Comparison of ENCODE assay signal across 10 cellular contexts in the genomic region with DNA sequence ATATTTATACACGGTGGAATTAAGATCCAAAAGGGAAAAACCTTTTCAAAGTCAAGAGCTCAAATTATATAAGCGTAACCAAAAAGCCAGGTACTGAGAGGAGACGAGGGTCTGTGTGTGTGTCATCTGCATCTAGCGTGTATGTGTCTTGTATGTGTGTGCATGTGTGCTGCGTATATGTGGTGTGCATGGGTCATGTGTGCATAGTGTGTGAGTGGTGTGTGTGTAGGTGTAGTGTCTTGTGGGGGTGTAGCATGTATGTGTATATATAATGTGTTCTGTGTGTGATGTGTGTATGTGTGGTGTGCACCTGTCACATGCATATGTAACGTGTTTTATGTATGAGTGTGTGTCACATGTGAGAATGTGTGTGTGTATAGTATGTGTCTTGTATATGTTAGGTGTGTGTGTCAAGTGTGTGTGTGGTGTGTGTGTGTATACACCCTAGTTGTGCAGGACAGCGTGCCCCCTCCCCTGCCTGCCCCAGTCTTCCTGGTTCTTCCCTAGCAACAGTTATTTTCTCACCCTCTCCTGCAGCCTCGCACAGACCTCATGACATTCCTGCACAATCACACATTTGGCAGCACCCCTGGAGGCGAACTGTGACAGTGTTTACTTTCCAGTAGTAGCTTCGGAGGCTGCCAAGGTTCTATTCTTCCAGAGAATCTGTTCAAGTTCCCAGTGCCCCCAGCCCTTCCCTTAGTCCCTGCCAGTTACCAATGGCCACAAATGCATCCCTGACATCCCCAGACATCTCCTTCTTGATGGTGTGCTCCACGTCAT. TPM values are rescaled to one million over a fixed set of nuclear protein-coding genes. Genes with fewer than 3 reads are reported as not detected.
DNase-seq lines count a peak whose midpoint lies in the region; ATAC-seq and TF ChIP-seq lines count a peak whose summit lies in the region.
"Had no signal": no experiment of that assay in that cellular context is flagged by ENCODE, and none has a peak within 500 bp of the region (broad histone marks: within the 10 kb centered on the region; RNA-seq: fewer than 3 reads in every experiment).

No MANE protein-coding gene starts in this region.

- peaks cover 28% of the 10 kb centered on the region for H3K4me1 Mint-ChIP-seq in Calu3 (ENCODE audit: low read depth, unreplicated experiment)
- H3K4me1 Mint-ChIP-seq in activated naive CD8-positive, alpha-beta T cell treated with anti-CD3 and anti-CD28 coated beads, Interleukin-2, amount 50 U/mL, for 24 hours, result peaks cover 3% of the 10 kb centered on the region

- no peaks in the 10 kb centered on the region for H3K9me3 Mint-ChIP-seq in Calu3 (ENCODE audit: low read depth, unreplicated experiment)
- no peaks in the 10 kb centered on the region for H3K9me3 Mint-ChIP-seq in activated naive CD8-positive, alpha-beta T cell treated with anti-CD3 and anti-CD28 coated beads, Interleukin-2, amount 50 U/mL, for 24 hours

- no peak overlapping the region for H3K27ac Mint-ChIP-seq in Calu3 (ENCODE audit: unreplicated experiment)
- H3K27ac Mint-ChIP-seq in activated naive CD8-positive, alpha-beta T cell treated with anti-CD3 and anti-CD28 coated beads, Interleukin-2, amount 50 U/mL, for 24 hours, result no peak overlapping the region

- no peak overlapping the region for H3K4me3 Mint-ChIP-seq in Calu3 (ENCODE audit: low read depth, unreplicated experiment)
- no peak overlapping the region for H3K4me3 Mint-ChIP-seq in activated naive CD8-positive, alpha-beta T cell treated with anti-CD3 and anti-CD28 coated beads, Interleukin-2, amount 50 U/mL, for 24 hours

- no peaks in the 10 kb centered on the region for H3K27me3 ChIP-seq in heart left ventricle
- H3K27me3 ChIP-seq in rectal smooth muscle tissue (ENCODE audit: control insufficient read depth, insufficient read depth, low read length), result no peaks in the 10 kb centered on the region
- H3K27me3 ChIP-seq in BE2C, result no peaks in the 10 kb centered on the region

- DNase-seq in Calu3, result peak; percentile 38
- DNase-seq in astrocyte of the hippocampus (ENCODE audit: low read depth, low spot score), result peak; percentile 88
- DNase-seq in heart left ventricle, result peak in 4 of 5 donors; percentile 62 to 81 (median 70)
- DNase-seq in stimulated activated naive CD8-positive, alpha-beta T cell treated with anti-CD3 and anti-CD28 coated beads, Interleukin-15, Interleukin-2, amounts not matched to agents 100 U/mL and 50 U/mL, for 24 hours, result no peak
- DNase-seq in NCI-H526 treated with DMSO at 0.1 percent for 48 hours (lab: John Stamatoyannopoulos, UW), result no peak
- no peak for DNase-seq in activated naive CD8-positive, alpha-beta T cell treated with anti-CD3 and anti-CD28 coated beads, Interleukin-2, amount 50 U/mL, for 24 hours
- no peak for DNase-seq in BE2C
- DNase-seq: DMS153 had no signal

- no peaks in the 10 kb centered on the region for H3K36me3 Mint-ChIP-seq in Calu3 (ENCODE audit: insufficient read depth, unreplicated experiment)
- peaks cover 66% of the 10 kb centered on the region for H3K36me3 Mint-ChIP-seq in activated naive CD8-positive, alpha-beta T cell treated with anti-CD3 and anti-CD28 coated beads, Interleukin-2, amount 50 U/mL, for 24 hours (ENCODE audit: low read depth)

- H3K27ac ChIP-seq in heart left ventricle (peak overlapping the region in 10 of 12 donors; percentile 49 to 93 (median 76)), rectal smooth muscle tissue (ENCODE audit: low read depth, low read length) (peak overlapping the region; percentile 91)
- H3K27ac ChIP-seq: KMS-11 had no signal

- H3K36me3 ChIP-seq in heart left ventricle (peaks cover 0 to 99% (median 92%) of the 10 kb centered on the region in 9 donors), rectal smooth muscle tissue (ENCODE audit: control insufficient read depth, insufficient read depth, low read length) (peaks cover 4% of the 10 kb centered on the region), BE2C (no peaks in the 10 kb centered on the region; the same call in 1 of the 2 replicates)

- WGBS in heart left ventricle, 4 donors, result 65 to 70% (median 68%) methylated on average over 11 of the region's 11 CpGs

- H3K9me3 ChIP-seq in heart left ventricle (no peaks in the 10 kb centered on the region), BE2C (no peaks in the 10 kb centered on the region)

- H3K27me3 Mint-ChIP-seq in Calu3 (ENCODE audit: unreplicated experiment), result no peaks in the 10 kb centered on the region
- H3K27me3 Mint-ChIP-seq in activated naive CD8-positive, alpha-beta T cell treated with anti-CD3 and anti-CD28 coated beads, Interleukin-2, amount 50 U/mL, for 24 hours, result no peaks in the 10 kb centered on the region

- TF ChIP-seq CTCF in Calu3 (IDR thresholded peaks at IDR 0.05; ENCODE audit: unreplicated experiment) (peak; percentile 16), heart left ventricle (IDR thresholded peaks at IDR 0.05) (peak in 3 of 12 donors; percentile 9 to 18 (median 13)), BE2C (IDR thresholded peaks at IDR 0.05; ENCODE audit: low read depth, low read length) (no peak)

- H3K4me3 ChIP-seq in heart left ventricle, result no peak overlapping the region
- H3K4me3 ChIP-seq in rectal smooth muscle tissue (ENCODE audit: low read length), result peak overlapping the region; percentile 43
- no peak overlapping the region for H3K4me3 ChIP-seq in BE2C (ENCODE audit: low read depth, low read length)

- CTCF ChIA-PET in Calu3 (lab: Charles Lee), result interaction anchor here (0.8 to 1.1 kb wide), 3 partner anchors 8 to 55 kb away, joined by 3 read pairs; no protein-coding TSS in a partner anchor

- no peak for TF ChIP-seq POLR2A in heart left ventricle (IDR thresholded peaks at IDR 0.05)

- intact Hi-C loops in Calu3 (cut with micrococcal nuclease; ENCODE audit: unreplicated experiment) (no loop called here), heart left ventricle (cut with DNase I) (loop anchor here in 5 of 10 donors (5.0 kb wide), 3 partner anchors 36 to 46 kb away; no protein-coding TSS in a partner anchor)

- peak; percentile 73 to 90 (median 80) for ATAC-seq in heart left ventricle
- no peak for ATAC-seq in stimulated activated naive CD8-positive, alpha-beta T cell treated with anti-CD3 and anti-CD28 coated beads, Interleukin-15, Interleukin-2, amounts not matched to agents 100 U/mL and 50 U/mL, for 24 hours
- ATAC-seq in activated naive CD8-positive, alpha-beta T cell treated with anti-CD3 and anti-CD28 coated beads, Interleukin-2, amount 50 U/mL, for 24 hours, result no peak

- no peak overlapping the region for H3K9ac ChIP-seq in rectal smooth muscle tissue (ENCODE audit: low read length)
- H3K9ac ChIP-seq: KMS-11 had no signal

- BruUV-seq in Calu3 (replicated peaks; lab: Mats Ljungman, UMichigan), result no TSS peak

- H3K4me1 ChIP-seq in heart left ventricle, result peaks cover 2 to 55% (median 32%) of the 10 kb centered on the region in 12 donors
- peaks cover 28% of the 10 kb centered on the region for H3K4me1 ChIP-seq in rectal smooth muscle tissue (ENCODE audit: control insufficient read depth, insufficient read depth, low read length)
- H3K4me1 ChIP-seq in BE2C, result no peaks in the 10 kb centered on the region; the same call in 1 of the 2 replicates

RNA-seq across cellular contexts. Expression of gene TNIP1, which starts 27.1 kb away (rescaled TPM):
- 321 and 339 TPM in 2 replicates for total RNA-seq in Calu3 (2022)
- 100 to 1,000 TPM in 8 of 9 donors, 10 to 100 TPM in 1; 86.0 to 180 (median 122) TPM for total RNA-seq in heart left ventricle
- polyA plus RNA-seq in heart left ventricle, result 10 to 100 TPM; 97.1 to 97.6 TPM
- 47.8 TPM for polyA plus RNA-seq in BE2C (2012; ENCODE audit: insufficient read depth, insufficient read length, low read depth)

RNA-seq across cellular contexts. Expression of gene ANXA6, which starts 49.6 kb away (rescaled TPM):
- total RNA-seq in Calu3 (2022) (12.5 and 16.4 TPM in 2 replicates), heart left ventricle (100 to 1,000 TPM; 179 to 287 (median 220) TPM)
- 100 to 1,000 TPM; 171 to 202 TPM for polyA plus RNA-seq in heart left ventricle
- 114 TPM for polyA plus RNA-seq in BE2C (2012; ENCODE audit: insufficient read depth, insufficient read length, low read depth)

Comparison
In these comparisons a context has a peak if more than half of its experiments do, and no peak if none do; other contexts are left out.
1. DNase-seq: peak in Calu3 (single experiment), astrocyte of the hippocampus (single experiment) and heart left ventricle (4 of 5); none in stimulated activated naive CD8-positive, alpha-beta T cell treated with anti-CD3 and anti-CD28 coated beads, Interleukin-15, Interleukin-2, amounts not matched to agents 100 U/mL and 50 U/mL, for 24 hours (single experiment), NCI-H526 treated with DMSO at 0.1 percent for 48 hours (single experiment), activated naive CD8-positive, alpha-beta T cell treated with anti-CD3 and anti-CD28 coated beads, Interleukin-2, amount 50 U/mL, for 24 hours (single experiment) and BE2C (single experiment).
2. ATAC-seq: peak in heart left ventricle (4 of 4); none in stimulated activated naive CD8-positive, alpha-beta T cell treated with anti-CD3 and anti-CD28 coated beads, Interleukin-15, Interleukin-2, amounts not matched to agents 100 U/mL and 50 U/mL, for 24 hours (single experiment) and activated naive CD8-positive, alpha-beta T cell treated with anti-CD3 and anti-CD28 coated beads, Interleukin-2, amount 50 U/mL, for 24 hours (single experiment).
3. RNA of gene ANXA6, which starts 49.6 kb away (total RNA-seq): 179 to 287 TPM in heart left ventricle; 12.5 to 16.4 TPM in Calu3; every median in the first group is over 10 times any median in the second.